8 cellular contexts compared by ENCODE assay signal in genomic region chr9:112091805-112092204, GRCh38.
DNase-seq lines count a peak whose midpoint lies in the region; ATAC-seq, FAIRE-seq and TF ChIP-seq lines count a peak whose summit lies in the region.

No MANE protein-coding gene starts in this region.

- no peak overlapping the region for H4K91ac ChIP-seq in IMR-90 (ENCODE audit: insufficient read depth, low read depth, low read length)

- H2AK9ac ChIP-seq in IMR-90 (replicated peaks; ENCODE audit: low read depth, low read length, poor library complexity) = no peak overlapping the region

- POLR2A ChIA-PET in IMR-90 (lab: Charles Lee; ENCODE audit: unreplicated experiment) = interaction anchor here (0.7 kb wide), 1 partner anchor 242 kb away, joined by 5 read pairs; the partner anchor contains the start of gene PTBP3

- H2BK120ac ChIP-seq in IMR-90 (ENCODE audit: low read depth, low read length) = no peak overlapping the region

- TF ChIP-seq POLR2A in IMR-90 (IDR thresholded peaks at IDR 0.05; ENCODE audit: low read depth, low read length) (no peak), prostate gland (IDR thresholded peaks at IDR 0.05) (no peak)

- peak; percentile 54 for TF ChIP-seq RAD21 in IMR-90 (IDR thresholded peaks at IDR 0.05; ENCODE audit: low read length)

- no peak overlapping the region for H3K23ac ChIP-seq in IMR-90 (ENCODE audit: low read depth, low read length)

- no CpG with 5 or more reads among the region's 1 CpG for WGBS in IMR-90 (ENCODE audit: extremely low coverage in 2 of 2, insufficient read length in 1 of 2), 2 experiments
- WGBS in prostate gland = 30% methylated on average over 1 of the region's 1 CpG

- H2AK5ac ChIP-seq in IMR-90 (ENCODE audit: low read depth, low read length) = no peak overlapping the region

- H4K20me1 ChIP-seq in IMR-90 (ENCODE audit: insufficient read depth, low read length) = no peaks in the 10 kb centered on the region

- no peak overlapping the region for H3K14ac ChIP-seq in IMR-90 (replicated peaks; ENCODE audit: low read depth, low read length)

- no peak overlapping the region for H3K4ac ChIP-seq in IMR-90 (ENCODE audit: low read depth, low read length)

- no peak overlapping the region for H3K18ac ChIP-seq in IMR-90 (ENCODE audit: low read depth, low read length)

- no peaks in the 10 kb centered on the region; a peak in 1 of 4 replicates for H3K79me1 ChIP-seq in IMR-90 (ENCODE audit: low read depth in 1 of 2, low read length in 2 of 2)

- H3K36me3 ChIP-seq in IMR-90 (ENCODE audit: control insufficient read depth, insufficient read depth, low read length) = no peaks in the 10 kb centered on the region
- no peaks in the 10 kb centered on the region for H3K36me3 ChIP-seq in kidney (ENCODE audit: control insufficient read depth in 1 of 2, insufficient read depth in 2 of 2, low read length in 2 of 2)
- H3K36me3 ChIP-seq in prostate gland = no peaks in the 10 kb centered on the region

- no peak overlapping the region for H3K27ac ChIP-seq in IMR-90 (ENCODE audit: insufficient read depth, low read length)
- no peak overlapping the region for H3K27ac ChIP-seq in kidney (ENCODE audit: low read depth in 2 of 2, low read length in 2 of 2)
- no peak overlapping the region for H3K27ac ChIP-seq in prostate gland

- H3K56ac ChIP-seq in IMR-90 (ENCODE audit: extremely low read depth, insufficient read depth, low read length) = no peak overlapping the region

- H3K4me1 ChIP-seq in IMR-90 (ENCODE audit: control insufficient read depth, insufficient read depth, low read length) (no peaks in the 10 kb centered on the region), kidney (ENCODE audit: control insufficient read depth in 1 of 2, insufficient read depth in 1 of 2, low read depth in 1 of 2, low read length in 2 of 2) (no peaks in the 10 kb centered on the region), prostate gland (replicated peaks) (no peaks in the 10 kb centered on the region)

- no peak for FAIRE-seq in kidney (lab: Jason Lieb, UNC)

- intact Hi-C loops in IMR-90 (cut with micrococcal nuclease) (loop anchor here (5.0 kb wide), 1 partner anchor 620 kb away; no protein-coding TSS in a partner anchor), kidney (cut with DNase I) (no loop called here), prostate gland (cut with DNase I) (loop anchor here (10.0 kb wide), 1 partner anchor 613 kb away; no protein-coding TSS in a partner anchor)

- H3K9ac ChIP-seq in IMR-90 (ENCODE audit: low read depth, low read length) = no peak overlapping the region
- no peak overlapping the region for H3K9ac ChIP-seq in kidney (ENCODE audit: low read length in 2 of 2)

- no peaks in the 10 kb centered on the region for H3K9me3 ChIP-seq in IMR-90 (ENCODE audit: control insufficient read depth, insufficient read depth, low read length)
- H3K9me3 ChIP-seq in kidney (ENCODE audit: control insufficient read depth in 1 of 2, low read length in 2 of 2) = no peaks in the 10 kb centered on the region
- no peaks in the 10 kb centered on the region for H3K9me3 ChIP-seq in prostate gland

- peak; percentile 53 for ATAC-seq in IMR-90 (ENCODE audit: low read depth)
- no peak for ATAC-seq in GM19395 (IDR thresholded peaks at IDR 0.05; ENCODE audit: unreplicated experiment)
- no peak for ATAC-seq in GM18520 (IDR thresholded peaks at IDR 0.05; ENCODE audit: unreplicated experiment)

- no peak overlapping the region for H2BK20ac ChIP-seq in IMR-90 (ENCODE audit: low read depth, low read length)

- H3K27me3 ChIP-seq in IMR-90 (ENCODE audit: control insufficient read depth, insufficient read depth, low read length) (no peaks in the 10 kb centered on the region), prostate gland (replicated peaks; ENCODE audit: insufficient read depth) (no peaks in the 10 kb centered on the region)

- DNase-seq in DMS79 (lab: John Stamatoyannopoulos, UW) (peak; percentile 18), IMR-90 (peak; percentile 36), kidney (no peak), prostate gland (ENCODE audit: low spot score) (no peak)
- no peak for DNase-seq in effector CD8-positive, alpha-beta T cell (lab: John Stamatoyannopoulos, UW)

- no peak overlapping the region for H4K8ac ChIP-seq in IMR-90 (ENCODE audit: low read depth in 2 of 2, low read length in 2 of 2)

- CTCF ChIA-PET in IMR-90 (lab: Yijun Ruan, JAX) = interaction anchor here (1.3 kb wide), 1 partner anchor 270 kb away, joined by 4 read pairs; no protein-coding TSS in a partner anchor

- H4K5ac ChIP-seq in IMR-90 (ENCODE audit: low read depth, low read length) = no peak overlapping the region

- H2BK15ac ChIP-seq in IMR-90 (ENCODE audit: low read depth, low read length) = no peak overlapping the region

- no TSS peak for BruUV-seq in IMR-90 (replicated peaks; lab: Mats Ljungman, UMichigan)

- H3K4me2 ChIP-seq in IMR-90 (ENCODE audit: low read depth, low read length) = no peak overlapping the region

- no peaks in the 10 kb centered on the region for H3K9me1 ChIP-seq in IMR-90 (ENCODE audit: insufficient read depth, low read length)

- no peak overlapping the region for H2BK5ac ChIP-seq in IMR-90 (ENCODE audit: low read depth, low read length, poor library complexity, severe bottlenecking)

- H3K4me3 ChIP-seq in IMR-90 (ENCODE audit: insufficient read depth, low read depth, low read length) (no peak overlapping the region), WI38 (ENCODE audit: low read depth, low read length) (no peak overlapping the region), kidney (ENCODE audit: low read length in 2 of 2) (no peak overlapping the region), prostate gland (no peak overlapping the region)

- in situ Hi-C loops in IMR-90 (cut with MboI; ENCODE audit: low sequenced_read_pairs) = loop anchor here (5.0 to 25.0 kb wide), 2 partner anchors 270 to 620 kb away; partner anchors contain the start of gene INIP

- peak; percentile 51 for TF ChIP-seq CTCF in IMR-90 (conservative IDR thresholded peaks at IDR 0.05; ENCODE audit: low read depth, low read length)
- peak; percentile 32 for TF ChIP-seq CTCF in WI38 (IDR thresholded peaks at IDR 0.05; ENCODE audit: low read depth, low read length)
- peak; percentile 29 for TF ChIP-seq CTCF in kidney (IDR thresholded peaks at IDR 0.05; ENCODE audit: borderline replicate concordance, extremely low read depth, insufficient read depth)
- no peak for TF ChIP-seq CTCF in prostate gland (IDR thresholded peaks at IDR 0.05)

- no peak overlapping the region for H2AFZ ChIP-seq in IMR-90 (replicated peaks; ENCODE audit: low read length, poor library complexity)

- dilution Hi-C loops in IMR-90 (cut with HindIII; ENCODE audit: low sequenced_read_pairs, unreplicated experiment) = no loop called here

TF ChIP-seq in IMR-90, 13 proteins besides CTCF, POLR2A, EP300 and RAD21:
- TF ChIP-seq, protein P1, sequence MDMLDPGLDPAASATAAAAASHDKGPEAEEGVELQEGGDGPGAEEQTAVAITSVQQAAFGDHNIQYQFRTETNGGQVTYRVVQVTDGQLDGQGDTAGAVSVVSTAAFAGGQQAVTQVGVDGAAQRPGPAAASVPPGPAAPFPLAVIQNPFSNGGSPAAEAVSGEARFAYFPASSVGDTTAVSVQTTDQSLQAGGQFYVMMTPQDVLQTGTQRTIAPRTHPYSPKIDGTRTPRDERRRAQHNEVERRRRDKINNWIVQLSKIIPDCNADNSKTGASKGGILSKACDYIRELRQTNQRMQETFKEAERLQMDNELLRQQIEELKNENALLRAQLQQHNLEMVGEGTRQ (IDR thresholded peaks at IDR 0.05; ENCODE audit: low read depth, low read length) = no peak
- TF ChIP-seq SMC3 (IDR thresholded peaks at IDR 0.05; ENCODE audit: low read depth, low read length) = peak; percentile 52

Comparison
In these comparisons a context has a peak if more than half of its experiments do, and no peak if none do; other contexts are left out.
1. DNase-seq: peak in DMS79 (single experiment) and IMR-90 (single experiment); none in kidney (single experiment), effector CD8-positive, alpha-beta T cell (single experiment) and prostate gland (single experiment).
2. CTCF ChIP-seq: peak in IMR-90 (single experiment), WI38 (single experiment) and kidney (single experiment); none in prostate gland (0 of 4).